In the genomic region with DNA sequence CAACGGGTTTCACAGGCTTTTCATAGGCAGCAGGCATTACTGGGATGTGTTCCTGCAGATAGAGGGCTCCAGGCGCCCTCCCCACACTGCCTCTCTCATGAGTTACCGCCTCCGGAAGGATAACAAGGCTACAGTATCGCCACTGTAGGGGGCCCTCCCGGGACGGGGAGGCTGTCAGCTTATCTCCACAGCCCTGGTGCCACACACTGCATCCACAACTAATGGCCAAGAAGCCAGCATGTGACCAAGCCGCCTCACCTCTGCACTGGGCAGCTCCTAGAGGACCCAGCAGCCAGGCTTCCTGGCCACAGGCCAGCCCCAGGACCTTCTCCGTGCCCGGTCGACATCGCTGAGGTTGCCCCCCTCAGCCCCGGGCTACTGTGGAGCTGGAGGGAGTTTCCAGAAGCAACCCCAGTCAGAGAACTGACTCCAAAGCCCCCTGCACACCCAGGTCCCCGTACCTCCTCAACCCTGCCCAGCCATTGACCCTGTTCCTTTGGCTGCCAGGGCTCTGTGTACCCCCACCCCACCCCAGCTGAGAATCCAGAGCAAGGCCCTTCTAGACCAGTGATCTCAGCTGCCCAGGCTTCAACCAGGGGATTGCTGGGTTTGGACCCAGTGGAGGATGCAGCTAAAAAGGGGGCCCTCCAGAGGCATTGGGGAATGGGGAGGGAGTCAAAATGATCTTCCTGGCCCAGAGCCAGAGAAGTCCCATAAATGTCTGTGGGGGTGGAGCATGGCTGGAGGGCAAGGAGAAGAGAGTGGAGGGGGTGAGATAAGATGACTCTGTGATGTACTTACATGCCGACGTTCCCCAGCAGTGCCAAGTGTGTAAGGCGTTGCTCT, we compare ENCODE assay signal across 1 cellular context.
A peak's percentile ranks its signal among the peaks of the same experiment; 100 is the strongest.
TF ChIP-seq lines count a peak whose summit lies in the region.

No MANE protein-coding gene starts in this region.

TF ChIP-seq in K562, 482 proteins besides CTCF, POLR2A, EP300 and RAD21 (continued from another document and continues in another):
- TF ChIP-seq, protein P1, sequence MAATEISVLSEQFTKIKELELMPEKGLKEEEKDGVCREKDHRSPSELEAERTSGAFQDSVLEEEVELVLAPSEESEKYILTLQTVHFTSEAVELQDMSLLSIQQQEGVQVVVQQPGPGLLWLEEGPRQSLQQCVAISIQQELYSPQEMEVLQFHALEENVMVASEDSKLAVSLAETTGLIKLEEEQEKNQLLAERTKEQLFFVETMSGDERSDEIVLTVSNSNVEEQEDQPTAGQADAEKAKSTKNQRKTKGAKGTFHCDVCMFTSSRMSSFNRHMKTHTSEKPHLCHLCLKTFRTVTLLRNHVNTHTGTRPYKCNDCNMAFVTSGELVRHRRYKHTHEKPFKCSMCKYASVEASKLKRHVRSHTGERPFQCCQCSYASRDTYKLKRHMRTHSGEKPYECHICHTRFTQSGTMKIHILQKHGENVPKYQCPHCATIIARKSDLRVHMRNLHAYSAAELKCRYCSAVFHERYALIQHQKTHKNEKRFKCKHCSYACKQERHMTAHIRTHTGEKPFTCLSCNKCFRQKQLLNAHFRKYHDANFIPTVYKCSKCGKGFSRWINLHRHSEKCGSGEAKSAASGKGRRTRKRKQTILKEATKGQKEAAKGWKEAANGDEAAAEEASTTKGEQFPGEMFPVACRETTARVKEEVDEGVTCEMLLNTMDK (IDR thresholded peaks at IDR 0.05; ENCODE audit: borderline replicate concordance, insufficient read depth, low read depth, low read length, poor library complexity, severe bottlenecking), result peak; percentile 74
- TF ChIP-seq EZH2 (IDR thresholded peaks at IDR 0.05; ENCODE audit: borderline replicate concordance, low read depth, low read length), result no peak
- TF ChIP-seq ASH1L (IDR thresholded peaks at IDR 0.05; ENCODE audit: borderline replicate concordance, low read depth, partially characterized antibody), result no peak
- no peak; the same call in 1 of the 2 replicates for TF ChIP-seq ZNF583 (CRISPR knock-in tag; IDR thresholded peaks at IDR 0.05)
- TF ChIP-seq, protein P2, sequence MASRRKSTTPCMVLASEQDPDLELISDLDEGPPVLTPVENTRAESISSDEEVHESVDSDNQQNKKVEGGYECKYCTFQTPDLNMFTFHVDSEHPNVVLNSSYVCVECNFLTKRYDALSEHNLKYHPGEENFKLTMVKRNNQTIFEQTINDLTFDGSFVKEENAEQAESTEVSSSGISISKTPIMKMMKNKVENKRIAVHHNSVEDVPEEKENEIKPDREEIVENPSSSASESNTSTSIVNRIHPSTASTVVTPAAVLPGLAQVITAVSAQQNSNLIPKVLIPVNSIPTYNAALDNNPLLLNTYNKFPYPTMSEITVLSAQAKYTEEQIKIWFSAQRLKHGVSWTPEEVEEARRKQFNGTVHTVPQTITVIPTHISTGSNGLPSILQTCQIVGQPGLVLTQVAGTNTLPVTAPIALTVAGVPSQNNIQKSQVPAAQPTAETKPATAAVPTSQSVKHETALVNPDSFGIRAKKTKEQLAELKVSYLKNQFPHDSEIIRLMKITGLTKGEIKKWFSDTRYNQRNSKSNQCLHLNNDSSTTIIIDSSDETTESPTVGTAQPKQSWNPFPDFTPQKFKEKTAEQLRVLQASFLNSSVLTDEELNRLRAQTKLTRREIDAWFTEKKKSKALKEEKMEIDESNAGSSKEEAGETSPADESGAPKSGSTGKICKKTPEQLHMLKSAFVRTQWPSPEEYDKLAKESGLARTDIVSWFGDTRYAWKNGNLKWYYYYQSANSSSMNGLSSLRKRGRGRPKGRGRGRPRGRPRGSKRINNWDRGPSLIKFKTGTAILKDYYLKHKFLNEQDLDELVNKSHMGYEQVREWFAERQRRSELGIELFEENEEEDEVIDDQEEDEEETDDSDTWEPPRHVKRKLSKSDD (conservative IDR thresholded peaks at IDR 0.05; ENCODE audit: low read length), result no peak
- TF ChIP-seq LARP7 (IDR thresholded peaks at IDR 0.05), result no peak
- no peak for TF ChIP-seq HNRNPK (IDR thresholded peaks at IDR 0.05; ENCODE audit: low read depth, low read length, poor library complexity, severe bottlenecking)
- no peak for TF ChIP-seq MED1 (CRISPR knock-in tag; IDR thresholded peaks at IDR 0.05; ENCODE audit: borderline replicate concordance)
- TF ChIP-seq HMGN3 (IDR thresholded peaks at IDR 0.05; ENCODE audit: borderline replicate concordance, extremely low read depth, insufficient read length, low read depth, low read length), result peak; percentile 86
- TF ChIP-seq TGIF2 (CRISPR knock-in tag; IDR thresholded peaks at IDR 0.05), result no peak
- peak; percentile 73 for TF ChIP-seq ATF7 (IDR thresholded peaks at IDR 0.05)
- TF ChIP-seq NBN (IDR thresholded peaks at IDR 0.05; ENCODE audit: low read depth), result peak; percentile 76
- TF ChIP-seq, protein P3, sequence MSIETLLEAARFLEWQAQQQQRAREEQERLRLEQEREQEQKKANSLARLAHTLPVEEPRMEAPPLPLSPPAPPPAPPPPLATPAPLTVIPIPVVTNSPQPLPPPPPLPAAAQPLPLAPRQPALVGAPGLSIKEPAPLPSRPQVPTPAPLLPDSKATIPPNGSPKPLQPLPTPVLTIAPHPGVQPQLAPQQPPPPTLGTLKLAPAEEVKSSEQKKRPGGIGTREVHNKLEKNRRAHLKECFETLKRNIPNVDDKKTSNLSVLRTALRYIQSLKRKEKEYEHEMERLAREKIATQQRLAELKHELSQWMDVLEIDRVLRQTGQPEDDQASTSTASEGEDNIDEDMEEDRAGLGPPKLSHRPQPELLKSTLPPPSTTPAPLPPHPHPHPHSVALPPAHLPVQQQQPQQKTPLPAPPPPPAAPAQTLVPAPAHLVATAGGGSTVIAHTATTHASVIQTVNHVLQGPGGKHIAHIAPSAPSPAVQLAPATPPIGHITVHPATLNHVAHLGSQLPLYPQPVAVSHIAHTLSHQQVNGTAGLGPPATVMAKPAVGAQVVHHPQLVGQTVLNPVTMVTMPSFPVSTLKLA (conservative IDR thresholded peaks at IDR 0.05), result peak in 1 of 2 experiments; percentile 84; a peak in 3 of 4 replicates
- TF ChIP-seq, protein P4, sequence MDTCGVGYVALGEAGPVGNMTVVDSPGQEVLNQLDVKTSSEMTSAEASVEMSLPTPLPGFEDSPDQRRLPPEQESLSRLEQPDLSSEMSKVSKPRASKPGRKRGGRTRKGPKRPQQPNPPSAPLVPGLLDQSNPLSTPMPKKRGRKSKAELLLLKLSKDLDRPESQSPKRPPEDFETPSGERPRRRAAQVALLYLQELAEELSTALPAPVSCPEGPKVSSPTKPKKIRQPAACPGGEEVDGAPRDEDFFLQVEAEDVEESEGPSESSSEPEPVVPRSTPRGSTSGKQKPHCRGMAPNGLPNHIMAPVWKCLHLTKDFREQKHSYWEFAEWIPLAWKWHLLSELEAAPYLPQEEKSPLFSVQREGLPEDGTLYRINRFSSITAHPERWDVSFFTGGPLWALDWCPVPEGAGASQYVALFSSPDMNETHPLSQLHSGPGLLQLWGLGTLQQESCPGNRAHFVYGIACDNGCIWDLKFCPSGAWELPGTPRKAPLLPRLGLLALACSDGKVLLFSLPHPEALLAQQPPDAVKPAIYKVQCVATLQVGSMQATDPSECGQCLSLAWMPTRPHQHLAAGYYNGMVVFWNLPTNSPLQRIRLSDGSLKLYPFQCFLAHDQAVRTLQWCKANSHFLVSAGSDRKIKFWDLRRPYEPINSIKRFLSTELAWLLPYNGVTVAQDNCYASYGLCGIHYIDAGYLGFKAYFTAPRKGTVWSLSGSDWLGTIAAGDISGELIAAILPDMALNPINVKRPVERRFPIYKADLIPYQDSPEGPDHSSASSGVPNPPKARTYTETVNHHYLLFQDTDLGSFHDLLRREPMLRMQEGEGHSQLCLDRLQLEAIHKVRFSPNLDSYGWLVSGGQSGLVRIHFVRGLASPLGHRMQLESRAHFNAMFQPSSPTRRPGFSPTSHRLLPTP (IDR thresholded peaks at IDR 0.05; ENCODE audit: borderline replicate concordance, extremely low read depth, insufficient read length), result no peak
- TF ChIP-seq RFX7 (CRISPR knock-in tag; IDR thresholded peaks at IDR 0.05), result 0 out of 2 replicates have a peak, but pooled peaks have one; percentile 15
- TF ChIP-seq KDM1A (IDR thresholded peaks at IDR 0.05), result peak; percentile 83 to 87; a peak in 3 of 4 replicates
- TF ChIP-seq NELFE (IDR thresholded peaks at IDR 0.05; ENCODE audit: insufficient read depth, insufficient read length), result no peak
- TF ChIP-seq, protein P5, sequence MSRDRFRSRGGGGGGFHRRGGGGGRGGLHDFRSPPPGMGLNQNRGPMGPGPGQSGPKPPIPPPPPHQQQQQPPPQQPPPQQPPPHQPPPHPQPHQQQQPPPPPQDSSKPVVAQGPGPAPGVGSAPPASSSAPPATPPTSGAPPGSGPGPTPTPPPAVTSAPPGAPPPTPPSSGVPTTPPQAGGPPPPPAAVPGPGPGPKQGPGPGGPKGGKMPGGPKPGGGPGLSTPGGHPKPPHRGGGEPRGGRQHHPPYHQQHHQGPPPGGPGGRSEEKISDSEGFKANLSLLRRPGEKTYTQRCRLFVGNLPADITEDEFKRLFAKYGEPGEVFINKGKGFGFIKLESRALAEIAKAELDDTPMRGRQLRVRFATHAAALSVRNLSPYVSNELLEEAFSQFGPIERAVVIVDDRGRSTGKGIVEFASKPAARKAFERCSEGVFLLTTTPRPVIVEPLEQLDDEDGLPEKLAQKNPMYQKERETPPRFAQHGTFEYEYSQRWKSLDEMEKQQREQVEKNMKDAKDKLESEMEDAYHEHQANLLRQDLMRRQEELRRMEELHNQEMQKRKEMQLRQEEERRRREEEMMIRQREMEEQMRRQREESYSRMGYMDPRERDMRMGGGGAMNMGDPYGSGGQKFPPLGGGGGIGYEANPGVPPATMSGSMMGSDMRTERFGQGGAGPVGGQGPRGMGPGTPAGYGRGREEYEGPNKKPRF (IDR thresholded peaks at IDR 0.05; ENCODE audit: low read depth, low read length), result no peak
- peak; percentile 42; the same call in 1 of the 2 replicates for TF ChIP-seq PHF21A (IDR thresholded peaks at IDR 0.05; ENCODE audit: borderline replicate concordance, low read depth)
- TF ChIP-seq TAL1 (IDR thresholded peaks at IDR 0.05), result peak; percentile 81
- TF ChIP-seq, protein P6, sequence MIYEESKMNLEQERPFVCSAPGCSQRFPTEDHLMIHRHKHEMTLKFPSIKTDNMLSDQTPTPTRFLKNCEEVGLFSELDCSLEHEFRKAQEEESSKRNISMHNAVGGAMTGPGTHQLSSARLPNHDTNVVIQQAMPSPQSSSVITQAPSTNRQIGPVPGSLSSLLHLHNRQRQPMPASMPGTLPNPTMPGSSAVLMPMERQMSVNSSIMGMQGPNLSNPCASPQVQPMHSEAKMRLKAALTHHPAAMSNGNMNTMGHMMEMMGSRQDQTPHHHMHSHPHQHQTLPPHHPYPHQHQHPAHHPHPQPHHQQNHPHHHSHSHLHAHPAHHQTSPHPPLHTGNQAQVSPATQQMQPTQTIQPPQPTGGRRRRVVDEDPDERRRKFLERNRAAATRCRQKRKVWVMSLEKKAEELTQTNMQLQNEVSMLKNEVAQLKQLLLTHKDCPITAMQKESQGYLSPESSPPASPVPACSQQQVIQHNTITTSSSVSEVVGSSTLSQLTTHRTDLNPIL (CRISPR knock-in tag; IDR thresholded peaks at IDR 0.05), result no peak
- TF ChIP-seq, protein P7, sequence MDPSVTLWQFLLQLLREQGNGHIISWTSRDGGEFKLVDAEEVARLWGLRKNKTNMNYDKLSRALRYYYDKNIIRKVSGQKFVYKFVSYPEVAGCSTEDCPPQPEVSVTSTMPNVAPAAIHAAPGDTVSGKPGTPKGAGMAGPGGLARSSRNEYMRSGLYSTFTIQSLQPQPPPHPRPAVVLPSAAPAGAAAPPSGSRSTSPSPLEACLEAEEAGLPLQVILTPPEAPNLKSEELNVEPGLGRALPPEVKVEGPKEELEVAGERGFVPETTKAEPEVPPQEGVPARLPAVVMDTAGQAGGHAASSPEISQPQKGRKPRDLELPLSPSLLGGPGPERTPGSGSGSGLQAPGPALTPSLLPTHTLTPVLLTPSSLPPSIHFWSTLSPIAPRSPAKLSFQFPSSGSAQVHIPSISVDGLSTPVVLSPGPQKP (CRISPR knock-in tag; IDR thresholded peaks at IDR 0.05), result no peak
- no peak for TF ChIP-seq ZNF124 (CRISPR knock-in tag; IDR thresholded peaks at IDR 0.05)
- TF ChIP-seq ZNF589 (CRISPR knock-in tag; IDR thresholded peaks at IDR 0.05; ENCODE audit: low read depth), result no peak
- TF ChIP-seq SRF (CRISPR knock-in tag; IDR thresholded peaks at IDR 0.05), result peak in 1 of 2 experiments; percentile 75; a peak in 2 of 4 replicates
- TF ChIP-seq RBM14 (IDR thresholded peaks at IDR 0.05; ENCODE audit: borderline replicate concordance, insufficient read depth, low read depth, low read length), result no peak
- TF ChIP-seq SRSF9 (IDR thresholded peaks at IDR 0.05; ENCODE audit: borderline replicate concordance, low read depth, low read length), result no peak
- no peak for TF ChIP-seq SIN3B (IDR thresholded peaks at IDR 0.05; ENCODE audit: low read depth)
- TF ChIP-seq ZC3H8 (IDR thresholded peaks at IDR 0.05), result no peak
